Comparison of ENCODE assay signal across 8 cellular contexts in genomic region chr1:154954541-154954940, GRCh38. TPM values are rescaled to one million over a fixed set of nuclear protein-coding genes. Genes with fewer than 3 reads are reported as not detected.
DNase-seq lines count a peak whose midpoint lies in the region; ATAC-seq and TF ChIP-seq lines count a peak whose summit lies in the region.

No MANE protein-coding gene starts in this region.

- no peaks in the 10 kb centered on the region for H3K9me3 Mint-ChIP-seq in CD4-positive, alpha-beta T cell
- H3K9me3 Mint-ChIP-seq in IgD-negative memory B cell = no peaks in the 10 kb centered on the region
- no peaks in the 10 kb centered on the region for H3K9me3 Mint-ChIP-seq in central memory CD8-positive, alpha-beta T cell
- no peaks in the 10 kb centered on the region for H3K9me3 Mint-ChIP-seq in neural progenitor cell

- H3K27ac ChIP-seq in CD4-positive, alpha-beta T cell (ENCODE audit: low read depth, low read length) = peak overlapping the region; percentile 100
- peak overlapping the region; percentile 97 for H3K27ac ChIP-seq in neural progenitor cell

- H3K9ac ChIP-seq in neural progenitor cell = no peak overlapping the region

- H3K4me3 ChIP-seq in neural progenitor cell = peak overlapping the region; percentile 66

- H3K4me2 ChIP-seq in neural progenitor cell = peak overlapping the region; percentile 85

- no peak for ATAC-seq in CD4-positive, alpha-beta T cell (ENCODE audit: poor library complexity)
- ATAC-seq in central memory CD8-positive, alpha-beta T cell (replicated peaks; ENCODE audit: extremely low read depth, poor library complexity, severe bottlenecking) = no peak
- no peak for ATAC-seq in GM19467 (IDR thresholded peaks at IDR 0.05; ENCODE audit: unreplicated experiment)

- POLR2A ChIA-PET in CD4-positive, alpha-beta T cell (lab: Charles Lee) = interaction anchor here (0.7 to 6.6 kb wide), 19 partner anchors 10 to 490 kb away, joined by 3 to 72 read pairs (median 5); partner anchors contain the start of genes ADAM15, ADAR, CKS1B and FLAD1

- no peak for TF ChIP-seq CTCF in CD4-positive, alpha-beta T cell (IDR thresholded peaks at IDR 0.05)
- no peak for TF ChIP-seq CTCF in neural progenitor cell (IDR thresholded peaks at IDR 0.05)

- peaks cover 56% of the 10 kb centered on the region for H4K20me1 ChIP-seq in neural progenitor cell (ENCODE audit: low read depth)

- no peaks in the 10 kb centered on the region for H3K9me3 ChIP-seq in CD4-positive, alpha-beta T cell (ENCODE audit: control insufficient read depth, low read length)
- H3K9me3 ChIP-seq in neural progenitor cell (ENCODE audit: low read depth) = no peaks in the 10 kb centered on the region

- peaks cover 58% of the 10 kb centered on the region for H3K4me1 Mint-ChIP-seq in CD4-positive, alpha-beta T cell (ENCODE audit: low read depth)
- H3K4me1 Mint-ChIP-seq in IgD-negative memory B cell = peaks cover 42 to 45% (median 44%) of the 10 kb centered on the region in 3 donors
- H3K4me1 Mint-ChIP-seq in central memory CD8-positive, alpha-beta T cell = peaks cover 60% of the 10 kb centered on the region
- H3K4me1 Mint-ChIP-seq in neural progenitor cell = peaks cover 64% of the 10 kb centered on the region

- peak overlapping the region; percentile 96 for H3K27ac Mint-ChIP-seq in CD4-positive, alpha-beta T cell
- peak overlapping the region; percentile 99 for H3K27ac Mint-ChIP-seq in IgD-negative memory B cell
- peak overlapping the region; percentile 98 for H3K27ac Mint-ChIP-seq in central memory CD8-positive, alpha-beta T cell (ENCODE audit: low read depth)
- peak overlapping the region; percentile 100 for H3K27ac Mint-ChIP-seq in neural progenitor cell

- H3K36me3 Mint-ChIP-seq in CD4-positive, alpha-beta T cell (ENCODE audit: low read depth) = peaks cover 60% of the 10 kb centered on the region
- H3K36me3 Mint-ChIP-seq in IgD-negative memory B cell (peaks cover 9% of the 10 kb centered on the region), neural progenitor cell (peaks cover 12% of the 10 kb centered on the region)
- H3K36me3 Mint-ChIP-seq in central memory CD8-positive, alpha-beta T cell (ENCODE audit: insufficient read depth) = peaks cover 64% of the 10 kb centered on the region

- H3K27me3 ChIP-seq in CD4-positive, alpha-beta T cell (ENCODE audit: control insufficient read depth, insufficient read depth, low read length) = no peaks in the 10 kb centered on the region
- no peaks in the 10 kb centered on the region for H3K27me3 ChIP-seq in neural progenitor cell

- no peaks in the 10 kb centered on the region for H3K36me3 ChIP-seq in neural progenitor cell

- intact Hi-C loops in CD4-positive, alpha-beta T cell (cut with DNase I, micrococcal nuclease) = loop anchor here in 1 of 2 experiments (2.0 to 10.0 kb wide), 3 partner anchors 28 to 130 kb away; partner anchors contain the start of gene FLAD1

- DNase-seq in CD4-positive, alpha-beta T cell = no peak
- no peak for DNase-seq in central memory CD8-positive, alpha-beta T cell (ENCODE audit: low spot score in 2 of 2)
- DNase-seq in neural progenitor cell (ENCODE audit: low spot score) (peak; percentile 69), iPS-NIHi7 (ENCODE audit: extremely low spot score) (no peak), RKO (ENCODE audit: low spot score) (no peak), OCI-M1 (lab: John Stamatoyannopoulos, UW) (no peak)

- H2AFZ ChIP-seq in neural progenitor cell (replicated peaks) = no peak overlapping the region

- CTCF ChIA-PET in CD4-positive, alpha-beta T cell (lab: Charles Lee) = interaction anchor here (0.6 to 5.3 kb wide), 9 partner anchors 18 to 218 kb away, joined by 3 to 62 read pairs (median 9); partner anchors contain the start of genes CKS1B, KRTCAP2 and PMVK

- H3K4me1 ChIP-seq in neural progenitor cell = peaks cover 38% of the 10 kb centered on the region

- peaks cover 47% of the 10 kb centered on the region for H3F3A ChIP-seq in neural progenitor cell (ENCODE audit: low read depth)

- H3K79me2 ChIP-seq in neural progenitor cell (ENCODE audit: low read depth) = peaks cover 42% of the 10 kb centered on the region

- H3K27me3 Mint-ChIP-seq in CD4-positive, alpha-beta T cell = no peaks in the 10 kb centered on the region
- H3K27me3 Mint-ChIP-seq in IgD-negative memory B cell (no peaks in the 10 kb centered on the region), neural progenitor cell (ENCODE audit: insufficient read depth, low read depth) (peaks cover 11% of the 10 kb centered on the region)
- H3K27me3 Mint-ChIP-seq in central memory CD8-positive, alpha-beta T cell = no peaks in the 10 kb centered on the region

- H3K4me3 Mint-ChIP-seq in CD4-positive, alpha-beta T cell = peak overlapping the region; percentile 95
- peak overlapping the region; percentile 96 to 100 (median 97) for H3K4me3 Mint-ChIP-seq in IgD-negative memory B cell
- H3K4me3 Mint-ChIP-seq in central memory CD8-positive, alpha-beta T cell = peak overlapping the region; percentile 97
- H3K4me3 Mint-ChIP-seq in neural progenitor cell = peak overlapping the region; percentile 94

RNA-seq across cellular contexts. Expression of gene PBXIP1, which starts 1.4 kb away (rescaled TPM):
- 100 to 1,000 TPM; 434 to 440 TPM for total RNA-seq in CD4-positive, alpha-beta T cell
- 123 TPM for polyA plus RNA-seq in IgD-negative memory B cell
- 21.4 and 64.0 TPM in 2 replicates for total RNA-seq in neural progenitor cell (ENCODE audit: low replicate concordance)

RNA-seq across cellular contexts. Expression of gene PYGO2, which starts 7.0 kb away (rescaled TPM):
- 10 to 100 TPM; 30.3 to 32.8 TPM for total RNA-seq in CD4-positive, alpha-beta T cell
- polyA plus RNA-seq in IgD-negative memory B cell = 42.5 TPM
- 32.1 and 48.1 TPM in 2 replicates for total RNA-seq in neural progenitor cell (ENCODE audit: low replicate concordance)

RNA-seq across cellular contexts. Expression of gene SHC1, which starts 16.0 kb away (rescaled TPM):
- 10 to 100 TPM; 59.9 to 60.0 TPM for total RNA-seq in CD4-positive, alpha-beta T cell
- 35.7 TPM for polyA plus RNA-seq in IgD-negative memory B cell
- 69.0 and 86.5 TPM in 2 replicates for total RNA-seq in neural progenitor cell (ENCODE audit: low replicate concordance)

RNA-seq across cellular contexts. Expression of gene PMVK, which starts 18.0 kb away (rescaled TPM):
- 1 to 10 TPM; 6.6 to 7.4 TPM for total RNA-seq in CD4-positive, alpha-beta T cell
- polyA plus RNA-seq in IgD-negative memory B cell = 78.3 TPM
- total RNA-seq in neural progenitor cell (ENCODE audit: low replicate concordance) = 4.3 and 12.7 TPM in 2 replicates

RNA-seq across cellular contexts. Expression of gene CKS1B, which starts 19.9 kb away (rescaled TPM):
- 1 to 10 TPM; 1.4 to 3.9 TPM for total RNA-seq in CD4-positive, alpha-beta T cell
- polyA plus RNA-seq in IgD-negative memory B cell = 102 TPM
- total RNA-seq in neural progenitor cell (ENCODE audit: low replicate concordance) = 210 and 297 TPM in 2 replicates
